ENCODE assay signal across 19 cellular contexts in genomic region chr13:98648676-98649075, GRCh38.
"Had no signal": no experiment of that assay in that cellular context is flagged by ENCODE, and none has a peak within 500 bp of the region (broad histone marks: within the 10 kb centered on the region; RNA-seq: fewer than 3 reads in every experiment).

No MANE protein-coding gene starts in this region.

- H3K27ac Mint-ChIP-seq: activated CD4-positive, alpha-beta memory T cell treated with anti-CD3 and anti-CD28 coated beads, Interleukin-2, amount 10 ng/mL, durations not matched to agents 7 days and 5 days; activated CD8-positive, alpha-beta memory T cell treated with anti-CD3 and anti-CD28 coated beads, Interleukin-2, amount 10 ng/mL, durations not matched to agents 7 days and 5 days; activated naive CD8-positive, alpha-beta T cell treated with anti-CD3 and anti-CD28 coated beads for 36 hours; mesothelial cell of epicardium; nephron; stimulated activated naive CD8-positive, alpha-beta T cell treated with anti-CD3 and anti-CD28 coated beads, Interleukin-15, Interleukin-2, amounts not matched to agents 100 ng/mL and 50 ng/mL, for 24 hours had no signal

- ATAC-seq: activated CD8-positive, alpha-beta memory T cell treated with anti-CD3 and anti-CD28 coated beads, Interleukin-2, amount 10 ng/mL, durations not matched to agents 7 days and 5 days; left lung had no signal

- H3K9me3 ChIP-seq: left lung, upper lobe of left lung had no signal

- H3K36me3 ChIP-seq: left lung, upper lobe of left lung had no signal

- H3K4me3 ChIP-seq: left lung, upper lobe of left lung had no signal

- H3K4me3 Mint-ChIP-seq: activated CD4-positive, alpha-beta memory T cell treated with anti-CD3 and anti-CD28 coated beads, Interleukin-2, amount 10 ng/mL, durations not matched to agents 7 days and 5 days; activated CD8-positive, alpha-beta memory T cell treated with anti-CD3 and anti-CD28 coated beads, Interleukin-2, amount 10 ng/mL, durations not matched to agents 7 days and 5 days; activated naive CD8-positive, alpha-beta T cell treated with anti-CD3 and anti-CD28 coated beads for 36 hours; mesothelial cell of epicardium; nephron; stimulated activated naive CD8-positive, alpha-beta T cell treated with anti-CD3 and anti-CD28 coated beads, Interleukin-15, Interleukin-2, amounts not matched to agents 100 ng/mL and 50 ng/mL, for 24 hours had no signal

- H3K9me3 Mint-ChIP-seq: activated CD4-positive, alpha-beta memory T cell treated with anti-CD3 and anti-CD28 coated beads, Interleukin-2, amount 10 ng/mL, durations not matched to agents 7 days and 5 days; activated naive CD8-positive, alpha-beta T cell treated with anti-CD3 and anti-CD28 coated beads for 36 hours; mesothelial cell of epicardium; nephron; stimulated activated naive CD8-positive, alpha-beta T cell treated with anti-CD3 and anti-CD28 coated beads, Interleukin-15, Interleukin-2, amounts not matched to agents 100 ng/mL and 50 ng/mL, for 24 hours had no signal

- H3K27ac ChIP-seq: left lung, upper lobe of left lung had no signal

- H3K36me3 Mint-ChIP-seq: activated CD8-positive, alpha-beta memory T cell treated with anti-CD3 and anti-CD28 coated beads, Interleukin-2, amount 10 ng/mL, durations not matched to agents 7 days and 5 days; activated naive CD8-positive, alpha-beta T cell treated with anti-CD3 and anti-CD28 coated beads for 36 hours; mesothelial cell of epicardium had no signal

- H3K27me3 ChIP-seq: left lung, upper lobe of left lung had no signal

- DNase-seq: activated CD4-positive, alpha-beta memory T cell treated with anti-CD3 and anti-CD28 coated beads, Interleukin-2, amount 10 ng/mL, durations not matched to agents 7 days and 5 days; activated CD4-positive, alpha-beta T cell treated with anti-CD3 and anti-CD28 coated beads for 48 hours; activated CD4-positive, CD25-positive, alpha-beta regulatory T cell; activated CD8-positive, alpha-beta memory T cell treated with anti-CD3 and anti-CD28 coated beads, Interleukin-2, amount 10 ng/mL, durations not matched to agents 7 days and 5 days; activated naive CD4-positive, alpha-beta T cell; activated naive CD8-positive, alpha-beta T cell treated with anti-CD3 and anti-CD28 coated beads for 36 hours; amygdala; erythroblast; head of caudate nucleus; kidney; left lung; occipital lobe; posterior cingulate gyrus; retina; stimulated activated CD4-positive, alpha-beta T cell treated with anti-CD3 and anti-CD28 coated beads, Interleukin-2, amount 100 ng/mL, for 24 hours; upper lobe of left lung had no signal
